Comparison of ENCODE assay signal across 30 cellular contexts in genomic region chr7:68020102-68020501, GRCh38.
"Had no signal": no experiment of that assay in that cellular context is flagged by ENCODE, and none has a peak within 500 bp of the region (broad histone marks: within the 10 kb centered on the region; RNA-seq: fewer than 3 reads in every experiment).

No MANE protein-coding gene starts in this region.

- H3K4me1 ChIP-seq: body of pancreas, breast epithelium had no signal

- H3K27ac ChIP-seq: body of pancreas, breast epithelium, PC-9, WERI-Rb-1 had no signal

- H3K4me3 ChIP-seq: body of pancreas, breast epithelium, PC-9 had no signal

- H3K9me3 ChIP-seq: body of pancreas, breast epithelium had no signal

- H3K4me2 ChIP-seq: PC-9 had no signal

- DNase-seq: activated CD4-positive, alpha-beta T cell treated with anti-CD3 and anti-CD28 coated beads for 1 hour; activated CD4-positive, alpha-beta T cell treated with anti-CD3 and anti-CD28 coated beads, Interleukin-2, amount 10 ng/mL, durations not matched to agents 24 days and 14 days; activated CD4-positive, alpha-beta T cell treated with anti-CD3 and anti-CD28 coated beads, Interleukin-2, amount 50 U/mL, for 48 hours; activated CD4-positive, CD25-positive, alpha-beta regulatory T cell; activated CD8-positive, alpha-beta T cell treated with anti-CD3 and anti-CD28 coated beads, Interleukin-2, amount 10 ng/mL, durations not matched to agents 7 days and 5 days; activated gamma-delta T cell; activated naive CD4-positive, alpha-beta T cell treated with Interleukin-2 at 50 U/mL for 16 hours; activated naive CD8-positive, alpha-beta T cell treated with anti-CD3 and anti-CD28 coated beads, Interleukin-2, amount 10 ng/mL, durations not matched to agents 7 days and 5 days; activated T-cell treated with anti-CD3 and anti-CD28 coated beads, Interleukin-2, amount 50 U/mL, for 24 hours; body of pancreas; caudate nucleus; cerebellar nuclear complex; NCI-H1092 treated with DMSO at 0.1 percent for 48 hours; NCI-H1417; NCI-H146; NCI-H1930; NCI-H2081 treated with DMSO at 0.1 percent for 48 hours; NCI-H510A; NCI-H69; NK-92 treated with Interleukin-12 subunit alpha and Interleukin-12 subunit beta, amount 100 ng/mL, for 24 hours; PC-9; Right ventricle myocardium superior; SW 1271; T-helper 1 cell; T-helper 2 cell; T1000; WERI-Rb-1 had no signal

- H3K27me3 ChIP-seq: body of pancreas, breast epithelium had no signal

- H2AFZ ChIP-seq: PC-9 had no signal

- H3K4me1 Mint-ChIP-seq: activated CD4-positive, alpha-beta T cell treated with anti-CD3 and anti-CD28 coated beads, Interleukin-2, amount 10 ng/mL, durations not matched to agents 24 days and 14 days; activated naive CD4-positive, alpha-beta T cell treated with anti-CD3 and anti-CD28 coated beads, Interleukin-2, amount 50 U/mL, for 24 hours; activated naive CD8-positive, alpha-beta T cell treated with anti-CD3 and anti-CD28 coated beads, Interleukin-2, amount 10 ng/mL, durations not matched to agents 7 days and 5 days had no signal

- H3K36me3 Mint-ChIP-seq: activated naive CD4-positive, alpha-beta T cell treated with anti-CD3 and anti-CD28 coated beads, Interleukin-2, amount 50 U/mL, for 24 hours; activated naive CD8-positive, alpha-beta T cell treated with anti-CD3 and anti-CD28 coated beads, Interleukin-2, amount 10 ng/mL, durations not matched to agents 7 days and 5 days had no signal

- H3K27me3 Mint-ChIP-seq: activated CD4-positive, alpha-beta T cell treated with anti-CD3 and anti-CD28 coated beads, Interleukin-2, amount 10 ng/mL, durations not matched to agents 24 days and 14 days; activated naive CD4-positive, alpha-beta T cell treated with anti-CD3 and anti-CD28 coated beads, Interleukin-2, amount 50 U/mL, for 24 hours; activated naive CD8-positive, alpha-beta T cell treated with anti-CD3 and anti-CD28 coated beads, Interleukin-2, amount 10 ng/mL, durations not matched to agents 7 days and 5 days; activated T-cell treated with anti-CD3 and anti-CD28 coated beads, Interleukin-2, amount 50 U/mL, for 24 hours had no signal

- H3K27ac Mint-ChIP-seq: activated CD4-positive, alpha-beta T cell treated with anti-CD3 and anti-CD28 coated beads, Interleukin-2, amount 10 ng/mL, durations not matched to agents 24 days and 14 days; activated CD8-positive, alpha-beta T cell treated with anti-CD3 and anti-CD28 coated beads, Interleukin-2, amount 10 ng/mL, durations not matched to agents 7 days and 5 days; activated naive CD4-positive, alpha-beta T cell treated with anti-CD3 and anti-CD28 coated beads, Interleukin-2, amount 50 U/mL, for 24 hours; activated naive CD8-positive, alpha-beta T cell treated with anti-CD3 and anti-CD28 coated beads, Interleukin-2, amount 10 ng/mL, durations not matched to agents 7 days and 5 days; activated T-cell treated with anti-CD3 and anti-CD28 coated beads, Interleukin-2, amount 50 U/mL, for 24 hours; activated T-helper 2 cell treated with anti-CD3 and anti-CD28 coated beads, Interferon-gamma antibody, Interleukin-2, Interleukin-4, amounts not matched to agents 10 μg/mL and 5 μg/mL and 100 μg/mL, durations not matched to agents 14 hours and 24 hours and 36 hours had no signal

- H3K4me3 Mint-ChIP-seq: activated CD4-positive, alpha-beta T cell treated with anti-CD3 and anti-CD28 coated beads, Interleukin-2, amount 10 ng/mL, durations not matched to agents 24 days and 14 days; activated CD8-positive, alpha-beta T cell treated with anti-CD3 and anti-CD28 coated beads, Interleukin-2, amount 10 ng/mL, durations not matched to agents 7 days and 5 days; activated naive CD4-positive, alpha-beta T cell treated with anti-CD3 and anti-CD28 coated beads, Interleukin-2, amount 50 U/mL, for 24 hours; activated naive CD8-positive, alpha-beta T cell treated with anti-CD3 and anti-CD28 coated beads, Interleukin-2, amount 10 ng/mL, durations not matched to agents 7 days and 5 days; activated T-cell treated with anti-CD3 and anti-CD28 coated beads, Interleukin-2, amount 50 U/mL, for 24 hours had no signal

- H3K9me3 Mint-ChIP-seq: activated CD4-positive, alpha-beta T cell treated with anti-CD3 and anti-CD28 coated beads, Interleukin-2, amount 10 ng/mL, durations not matched to agents 24 days and 14 days; activated naive CD4-positive, alpha-beta T cell treated with anti-CD3 and anti-CD28 coated beads, Interleukin-2, amount 50 U/mL, for 24 hours had no signal

- ATAC-seq: activated CD8-positive, alpha-beta T cell treated with anti-CD3 and anti-CD28 coated beads, Interleukin-2, amount 10 ng/mL, durations not matched to agents 7 days and 5 days; body of pancreas had no signal

- H3K36me3 ChIP-seq: breast epithelium, WERI-Rb-1 had no signal
